21 cellular contexts compared by ENCODE assay signal in genomic region chr1:7672864-7673263, GRCh38.
"Had no signal": no experiment of that assay in that cellular context is flagged by ENCODE, and none has a peak within 500 bp of the region (broad histone marks: within the 10 kb centered on the region; RNA-seq: fewer than 3 reads in every experiment).

No MANE protein-coding gene starts in this region.

- H3K36me3 Mint-ChIP-seq: activated CD8-positive, alpha-beta memory T cell treated with anti-CD3 and anti-CD28 coated beads, Interleukin-2, amount 10 ng/mL, durations not matched to agents 7 days and 5 days; activated naive CD8-positive, alpha-beta T cell treated with anti-CD3 and anti-CD28 coated beads, Interleukin-2, amount 10 ng/mL, durations not matched to agents 7 days and 5 days; WTC11 had no signal

- H3K36me3 ChIP-seq: colonic mucosa, right lobe of liver, stomach had no signal

- H3K27ac ChIP-seq: body of pancreas, colonic mucosa, psoas muscle, right lobe of liver, stomach had no signal

- H3K4me3 ChIP-seq: body of pancreas, colonic mucosa, psoas muscle, right lobe of liver, stomach had no signal

- H3K9me3 ChIP-seq: body of pancreas, colonic mucosa, psoas muscle, right lobe of liver, stomach had no signal

- H3K4me3 Mint-ChIP-seq: activated CD4-positive, alpha-beta memory T cell treated with anti-CD3 and anti-CD28 coated beads, Interleukin-2, amount 10 ng/mL, durations not matched to agents 7 days and 5 days; activated CD4-positive, alpha-beta T cell treated with anti-CD3 and anti-CD28 coated beads for 36 hours; activated CD8-positive, alpha-beta memory T cell treated with anti-CD3 and anti-CD28 coated beads, Interleukin-2, amount 10 ng/mL, durations not matched to agents 7 days and 5 days; activated naive CD8-positive, alpha-beta T cell treated with anti-CD3 and anti-CD28 coated beads, Interleukin-2, amount 10 ng/mL, durations not matched to agents 7 days and 5 days; central memory CD8-positive, alpha-beta T cell; nephron progenitor cell; T-helper 2 cell treated with Interferon-gamma antibody and Interleukin-4, amounts not matched to agents 5 μg/mL and 100 μg/mL, for 36 hours; WTC11 had no signal

- H3K9me3 Mint-ChIP-seq: activated CD4-positive, alpha-beta memory T cell treated with anti-CD3 and anti-CD28 coated beads, Interleukin-2, amount 10 ng/mL, durations not matched to agents 7 days and 5 days; activated naive CD8-positive, alpha-beta T cell treated with anti-CD3 and anti-CD28 coated beads, Interleukin-2, amount 10 ng/mL, durations not matched to agents 7 days and 5 days; activated T-helper 2 cell treated with anti-CD3 and anti-CD28 coated beads, Interferon-gamma antibody, Interleukin-2, Interleukin-4, amounts not matched to agents 10 μg/mL and 5 μg/mL and 100 μg/mL, durations not matched to agents 14 hours and 24 hours and 36 hours; central memory CD8-positive, alpha-beta T cell; nephron progenitor cell; T-helper 2 cell treated with Interferon-gamma antibody and Interleukin-4, amounts not matched to agents 5 μg/mL and 100 μg/mL, for 36 hours; WTC11 had no signal

- H3K4me1 ChIP-seq: colonic mucosa had no signal

- ATAC-seq: activated CD4-positive, alpha-beta T cell treated with anti-CD3 and anti-CD28 coated beads for 36 hours; activated CD8-positive, alpha-beta memory T cell treated with anti-CD3 and anti-CD28 coated beads, Interleukin-2, amount 10 ng/mL, durations not matched to agents 7 days and 5 days; body of pancreas; left lobe of liver; psoas muscle; right lobe of liver; WTC11 had no signal

- H3K4me1 Mint-ChIP-seq: activated CD4-positive, alpha-beta T cell treated with anti-CD3 and anti-CD28 coated beads for 36 hours had no signal

- DNase-seq: activated CD4-positive, alpha-beta memory T cell treated with anti-CD3 and anti-CD28 coated beads, Interleukin-2, amount 10 ng/mL, durations not matched to agents 7 days and 5 days; activated CD4-positive, alpha-beta T cell treated with anti-CD3 and anti-CD28 coated beads for 36 hours; activated CD8-positive, alpha-beta memory T cell treated with anti-CD3 and anti-CD28 coated beads, Interleukin-2, amount 10 ng/mL, durations not matched to agents 7 days and 5 days; activated naive CD4-positive, alpha-beta T cell treated with Interleukin-2 at 50 U/mL for 16 hours; activated naive CD8-positive, alpha-beta T cell treated with anti-CD3 and anti-CD28 coated beads, Interleukin-2, amount 10 ng/mL, durations not matched to agents 7 days and 5 days; amygdala; body of pancreas; colonic mucosa; nephron progenitor cell; psoas muscle; right lobe of liver; small intestine; stimulated activated CD4-positive, alpha-beta T cell treated with anti-CD3 and anti-CD28 coated beads, Interleukin-15, amount 100 ng/mL, for 24 hours; stimulated activated CD4-positive, alpha-beta T cell treated with anti-CD3 and anti-CD28 coated beads, Interleukin-2, amount 100 ng/mL, for 48 hours; stomach; trophoblast cell had no signal

- H3K27me3 ChIP-seq: body of pancreas, colonic mucosa, right lobe of liver had no signal

- H3K27ac Mint-ChIP-seq: activated CD4-positive, alpha-beta memory T cell treated with anti-CD3 and anti-CD28 coated beads, Interleukin-2, amount 10 ng/mL, durations not matched to agents 7 days and 5 days; activated CD4-positive, alpha-beta T cell treated with anti-CD3 and anti-CD28 coated beads for 36 hours; activated CD8-positive, alpha-beta memory T cell treated with anti-CD3 and anti-CD28 coated beads, Interleukin-2, amount 10 ng/mL, durations not matched to agents 7 days and 5 days; activated naive CD8-positive, alpha-beta T cell treated with anti-CD3 and anti-CD28 coated beads, Interleukin-2, amount 10 ng/mL, durations not matched to agents 7 days and 5 days; activated T-helper 2 cell treated with anti-CD3 and anti-CD28 coated beads, Interferon-gamma antibody, Interleukin-2, Interleukin-4, amounts not matched to agents 10 μg/mL and 5 μg/mL and 100 μg/mL, durations not matched to agents 14 hours and 24 hours and 36 hours; nephron progenitor cell; T-helper 2 cell treated with Interferon-gamma antibody and Interleukin-4, amounts not matched to agents 5 μg/mL and 100 μg/mL, for 36 hours; WTC11 had no signal
